1 cellular context compared by ENCODE assay signal in genomic region chr3:69143605-69144004, GRCh38.
TF ChIP-seq lines count a peak whose summit lies in the region.

No MANE protein-coding gene starts in this region.

TF ChIP-seq in K562, 482 proteins besides CTCF, POLR2A, EP300 and RAD21 (continued from another document and continues in another):
- TF ChIP-seq U2AF1 (optimal IDR thresholded peaks at IDR 0.05; ENCODE audit: low read depth, low read length) (no peak), NR2C2 (CRISPR knock-in tag; IDR thresholded peaks at IDR 0.05) (no peak), NR2C2 (tag; IDR thresholded peaks at IDR 0.05) (peak; percentile 26; the same call in 1 of the 2 replicates), ZHX1 (conservative IDR thresholded peaks at IDR 0.05; ENCODE audit: low read length) (no peak), ZNF584 (CRISPR knock-in tag; IDR thresholded peaks at IDR 0.05; ENCODE audit: low read depth) (peak; percentile 50; the same call in 1 of the 2 replicates), SIRT6 (IDR thresholded peaks at IDR 0.05; ENCODE audit: low read depth, low read length) (no peak), ZNF436 (CRISPR knock-in tag; IDR thresholded peaks at IDR 0.05) (no peak), RCOR1 (IDR thresholded peaks at IDR 0.05; ENCODE audit: borderline replicate concordance in 1 of 2, low read depth in 2 of 2, low read length in 2 of 2) (peak in 1 of 2 experiments; percentile 59; a peak in 1 of 4 replicates), CBFB (CRISPR knock-in tag; IDR thresholded peaks at IDR 0.05) (no peak), EHMT2 (IDR thresholded peaks at IDR 0.05) (no peak), CAMTA2 (CRISPR knock-in tag; conservative IDR thresholded peaks at IDR 0.05) (no peak), ZNF263 (CRISPR knock-in tag; IDR thresholded peaks at IDR 0.05; ENCODE audit: borderline replicate concordance) (no peak), ZNF583 (CRISPR knock-in tag; IDR thresholded peaks at IDR 0.05) (no peak), SRSF9 (IDR thresholded peaks at IDR 0.05; ENCODE audit: borderline replicate concordance, low read depth, low read length) (no peak), ZNF134 (CRISPR knock-in tag; conservative IDR thresholded peaks at IDR 0.05) (no peak), KAT7 (CRISPR knock-in tag; IDR thresholded peaks at IDR 0.05; ENCODE audit: borderline replicate concordance) (no peak), ARHGAP35 (IDR thresholded peaks at IDR 0.05; ENCODE audit: partially characterized antibody) (no peak), CREBBP (IDR thresholded peaks at IDR 0.05; ENCODE audit: low read depth, low read length) (no peak), GTF2A2 (tag; IDR thresholded peaks at IDR 0.05) (no peak), MXI1 (IDR thresholded peaks at IDR 0.05; ENCODE audit: low read depth, low read length) (no peak), SIN3A (IDR thresholded peaks at IDR 0.05; ENCODE audit: borderline replicate concordance in 2 of 2, control insufficient read depth in 1 of 2, low read depth in 2 of 2, low read length in 2 of 2) (no peak), RBM14 (IDR thresholded peaks at IDR 0.05; ENCODE audit: borderline replicate concordance, insufficient read depth, low read depth, low read length) (no peak), EP400 (IDR thresholded peaks at IDR 0.05) (peak; percentile 68), CEBPB (tag; IDR thresholded peaks at IDR 0.05) (peak; percentile 59), HIVEP1 (CRISPR knock-in tag; IDR thresholded peaks at IDR 0.05) (no peak), NUFIP1 (IDR thresholded peaks at IDR 0.05; ENCODE audit: partially characterized antibody) (no peak), HDAC6 (IDR thresholded peaks at IDR 0.05; ENCODE audit: low read depth, low read length) (no peak), NBN (IDR thresholded peaks at IDR 0.05; ENCODE audit: low read depth) (peak; percentile 37; the same call in 1 of the 2 replicates), NELFE (IDR thresholded peaks at IDR 0.05; ENCODE audit: insufficient read depth, insufficient read length) (no peak), FOXM1 (IDR thresholded peaks at IDR 0.05; ENCODE audit: low read depth) (no peak), FOXM1 (CRISPR knock-in tag; IDR thresholded peaks at IDR 0.05; ENCODE audit: low read depth) (no peak), MCM7 (IDR thresholded peaks at IDR 0.05) (no peak), PTTG1 (tag; IDR thresholded peaks at IDR 0.05; ENCODE audit: low read depth) (0 out of 2 replicates have a peak, but pooled peaks have one; percentile 38), MYC (IDR thresholded peaks at IDR 0.05; ENCODE audit: low read depth, low read length) (peak; percentile 54; the same call in 1 of the 2 replicates), MYC (CRISPR knock-in tag; IDR thresholded peaks at IDR 0.05; ENCODE audit: borderline replicate concordance, low read depth) (no peak), FOXO4 (CRISPR knock-in tag; IDR thresholded peaks at IDR 0.05) (no peak), ZNF444 (CRISPR knock-in tag; IDR thresholded peaks at IDR 0.05) (no peak), HMG20B (CRISPR knock-in tag; IDR thresholded peaks at IDR 0.05) (no peak), SRF (CRISPR knock-in tag; IDR thresholded peaks at IDR 0.05) (no peak), ADNP (tag; IDR thresholded peaks at IDR 0.05) (no peak), ZNF318 (IDR thresholded peaks at IDR 0.05; ENCODE audit: borderline replicate concordance in 1 of 2, low read depth in 1 of 2) (no peak), FOS (IDR thresholded peaks at IDR 0.05; ENCODE audit: extremely low read depth, insufficient read length) (no peak), ZNF75A (CRISPR knock-in tag; IDR thresholded peaks at IDR 0.05) (no peak), GATA2 (CRISPR knock-in tag; IDR thresholded peaks at IDR 0.05) (no peak), MCM2 (IDR thresholded peaks at IDR 0.05; ENCODE audit: low read depth) (no peak), ETS2 (tag; IDR thresholded peaks at IDR 0.05; ENCODE audit: borderline replicate concordance, poor library complexity, severe bottlenecking) (no peak)
- TF ChIP-seq, protein P1, sequence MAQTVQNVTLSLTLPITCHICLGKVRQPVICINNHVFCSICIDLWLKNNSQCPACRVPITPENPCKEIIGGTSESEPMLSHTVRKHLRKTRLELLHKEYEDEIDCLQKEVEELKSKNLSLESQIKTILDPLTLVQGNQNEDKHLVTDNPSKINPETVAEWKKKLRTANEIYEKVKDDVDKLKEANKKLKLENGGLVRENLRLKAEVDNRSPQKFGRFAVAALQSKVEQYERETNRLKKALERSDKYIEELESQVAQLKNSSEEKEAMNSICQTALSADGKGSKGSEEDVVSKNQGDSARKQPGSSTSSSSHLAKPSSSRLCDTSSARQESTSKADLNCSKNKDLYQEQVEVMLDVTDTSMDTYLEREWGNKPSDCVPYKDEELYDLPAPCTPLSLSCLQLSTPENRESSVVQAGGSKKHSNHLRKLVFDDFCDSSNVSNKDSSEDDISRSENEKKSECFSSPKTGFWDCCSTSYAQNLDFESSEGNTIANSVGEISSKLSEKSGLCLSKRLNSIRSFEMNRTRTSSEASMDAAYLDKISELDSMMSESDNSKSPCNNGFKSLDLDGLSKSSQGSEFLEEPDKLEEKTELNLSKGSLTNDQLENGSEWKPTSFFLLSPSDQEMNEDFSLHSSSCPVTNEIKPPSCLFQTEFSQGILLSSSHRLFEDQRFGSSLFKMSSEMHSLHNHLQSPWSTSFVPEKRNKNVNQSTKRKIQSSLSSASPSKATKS (CRISPR knock-in tag; IDR thresholded peaks at IDR 0.05) = no peak
- TF ChIP-seq, protein P2, sequence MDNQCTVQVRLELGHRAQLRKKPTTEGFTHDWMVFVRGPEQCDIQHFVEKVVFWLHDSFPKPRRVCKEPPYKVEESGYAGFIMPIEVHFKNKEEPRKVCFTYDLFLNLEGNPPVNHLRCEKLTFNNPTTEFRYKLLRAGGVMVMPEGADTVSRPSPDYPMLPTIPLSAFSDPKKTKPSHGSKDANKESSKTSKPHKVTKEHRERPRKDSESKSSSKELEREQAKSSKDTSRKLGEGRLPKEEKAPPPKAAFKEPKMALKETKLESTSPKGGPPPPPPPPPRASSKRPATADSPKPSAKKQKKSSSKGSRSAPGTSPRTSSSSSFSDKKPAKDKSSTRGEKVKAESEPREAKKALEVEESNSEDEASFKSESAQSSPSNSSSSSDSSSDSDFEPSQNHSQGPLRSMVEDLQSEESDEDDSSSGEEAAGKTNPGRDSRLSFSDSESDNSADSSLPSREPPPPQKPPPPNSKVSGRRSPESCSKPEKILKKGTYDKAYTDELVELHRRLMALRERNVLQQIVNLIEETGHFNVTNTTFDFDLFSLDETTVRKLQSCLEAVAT (IDR thresholded peaks at IDR 0.05) = peak in 1 of 2 experiments; percentile 98; a peak in 2 of 4 replicates
- TF ChIP-seq, protein P3, sequence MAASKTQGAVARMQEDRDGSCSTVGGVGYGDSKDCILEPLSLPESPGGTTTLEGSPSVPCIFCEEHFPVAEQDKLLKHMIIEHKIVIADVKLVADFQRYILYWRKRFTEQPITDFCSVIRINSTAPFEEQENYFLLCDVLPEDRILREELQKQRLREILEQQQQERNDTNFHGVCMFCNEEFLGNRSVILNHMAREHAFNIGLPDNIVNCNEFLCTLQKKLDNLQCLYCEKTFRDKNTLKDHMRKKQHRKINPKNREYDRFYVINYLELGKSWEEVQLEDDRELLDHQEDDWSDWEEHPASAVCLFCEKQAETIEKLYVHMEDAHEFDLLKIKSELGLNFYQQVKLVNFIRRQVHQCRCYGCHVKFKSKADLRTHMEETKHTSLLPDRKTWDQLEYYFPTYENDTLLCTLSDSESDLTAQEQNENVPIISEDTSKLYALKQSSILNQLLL (CRISPR knock-in tag; IDR thresholded peaks at IDR 0.05; ENCODE audit: borderline replicate concordance) = no peak
- TF ChIP-seq, protein P4, sequence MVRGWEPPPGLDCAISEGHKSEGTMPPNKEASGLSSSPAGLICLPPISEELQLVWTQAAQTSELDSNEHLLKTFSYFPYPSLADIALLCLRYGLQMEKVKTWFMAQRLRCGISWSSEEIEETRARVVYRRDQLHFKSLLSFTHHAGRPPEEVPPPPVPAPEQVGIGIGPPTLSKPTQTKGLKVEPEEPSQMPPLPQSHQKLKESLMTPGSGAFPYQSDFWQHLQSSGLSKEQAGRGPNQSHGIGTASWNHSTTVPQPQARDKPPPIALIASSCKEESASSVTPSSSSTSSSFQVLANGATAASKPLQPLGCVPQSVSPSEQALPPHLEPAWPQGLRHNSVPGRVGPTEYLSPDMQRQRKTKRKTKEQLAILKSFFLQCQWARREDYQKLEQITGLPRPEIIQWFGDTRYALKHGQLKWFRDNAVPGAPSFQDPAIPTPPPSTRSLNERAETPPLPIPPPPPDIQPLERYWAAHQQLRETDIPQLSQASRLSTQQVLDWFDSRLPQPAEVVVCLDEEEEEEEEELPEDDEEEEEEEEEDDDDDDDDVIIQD (CRISPR knock-in tag; IDR thresholded peaks at IDR 0.05) = no peak
